In the genomic region with DNA sequence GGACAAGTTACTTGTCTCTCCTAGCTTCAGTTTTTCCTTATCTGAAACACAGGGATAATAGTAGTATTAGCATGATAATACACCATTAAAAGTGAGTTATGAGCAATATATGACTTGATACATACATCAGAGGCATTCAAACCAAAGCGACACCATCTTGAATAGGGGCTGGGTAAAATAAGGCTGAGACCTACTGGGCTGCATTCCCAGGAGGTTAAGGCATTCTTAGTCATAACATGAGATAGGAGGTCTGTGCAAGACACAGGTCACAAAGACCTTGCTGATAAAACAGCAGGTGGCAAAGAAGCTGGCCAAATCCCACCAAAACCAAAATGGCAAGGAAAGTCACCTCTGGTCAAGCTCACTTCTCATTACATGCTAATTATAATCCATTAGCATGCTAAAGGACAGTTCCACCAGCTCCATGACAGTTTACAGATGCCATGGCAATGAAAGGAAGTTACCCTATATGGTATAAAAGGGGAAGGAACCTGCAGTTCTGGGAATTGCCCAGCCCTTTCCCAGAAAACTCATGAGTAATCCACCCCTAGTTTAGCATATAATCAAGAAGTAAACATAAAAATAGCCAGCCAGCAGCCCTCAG, we compare ENCODE assay signal across 1 cellular context.
A peak's percentile ranks its signal among the peaks of the same experiment; 100 is the strongest.
TF ChIP-seq lines count a peak whose summit lies in the region.

No MANE protein-coding gene starts in this region.

TF ChIP-seq in K562, 482 proteins besides CTCF, POLR2A, EP300 and RAD21 (continued from another document and continues in another):
- TF ChIP-seq, protein P1, sequence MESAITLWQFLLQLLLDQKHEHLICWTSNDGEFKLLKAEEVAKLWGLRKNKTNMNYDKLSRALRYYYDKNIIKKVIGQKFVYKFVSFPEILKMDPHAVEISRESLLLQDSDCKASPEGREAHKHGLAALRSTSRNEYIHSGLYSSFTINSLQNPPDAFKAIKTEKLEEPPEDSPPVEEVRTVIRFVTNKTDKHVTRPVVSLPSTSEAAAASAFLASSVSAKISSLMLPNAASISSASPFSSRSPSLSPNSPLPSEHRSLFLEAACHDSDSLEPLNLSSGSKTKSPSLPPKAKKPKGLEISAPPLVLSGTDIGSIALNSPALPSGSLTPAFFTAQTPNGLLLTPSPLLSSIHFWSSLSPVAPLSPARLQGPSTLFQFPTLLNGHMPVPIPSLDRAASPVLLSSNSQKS (CRISPR knock-in tag; IDR thresholded peaks at IDR 0.05) = no peak
- TF ChIP-seq, protein P2, sequence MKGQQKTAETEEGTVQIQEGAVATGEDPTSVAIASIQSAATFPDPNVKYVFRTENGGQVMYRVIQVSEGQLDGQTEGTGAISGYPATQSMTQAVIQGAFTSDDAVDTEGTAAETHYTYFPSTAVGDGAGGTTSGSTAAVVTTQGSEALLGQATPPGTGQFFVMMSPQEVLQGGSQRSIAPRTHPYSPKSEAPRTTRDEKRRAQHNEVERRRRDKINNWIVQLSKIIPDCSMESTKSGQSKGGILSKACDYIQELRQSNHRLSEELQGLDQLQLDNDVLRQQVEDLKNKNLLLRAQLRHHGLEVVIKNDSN (CRISPR knock-in tag; IDR thresholded peaks at IDR 0.05) = no peak
- TF ChIP-seq, protein P3, sequence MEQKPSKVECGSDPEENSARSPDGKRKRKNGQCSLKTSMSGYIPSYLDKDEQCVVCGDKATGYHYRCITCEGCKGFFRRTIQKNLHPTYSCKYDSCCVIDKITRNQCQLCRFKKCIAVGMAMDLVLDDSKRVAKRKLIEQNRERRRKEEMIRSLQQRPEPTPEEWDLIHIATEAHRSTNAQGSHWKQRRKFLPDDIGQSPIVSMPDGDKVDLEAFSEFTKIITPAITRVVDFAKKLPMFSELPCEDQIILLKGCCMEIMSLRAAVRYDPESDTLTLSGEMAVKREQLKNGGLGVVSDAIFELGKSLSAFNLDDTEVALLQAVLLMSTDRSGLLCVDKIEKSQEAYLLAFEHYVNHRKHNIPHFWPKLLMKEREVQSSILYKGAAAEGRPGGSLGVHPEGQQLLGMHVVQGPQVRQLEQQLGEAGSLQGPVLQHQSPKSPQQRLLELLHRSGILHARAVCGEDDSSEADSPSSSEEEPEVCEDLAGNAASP (IDR thresholded peaks at IDR 0.05) = no peak
- TF ChIP-seq GTF2E2 (tag; IDR thresholded peaks at IDR 0.05) = peak; percentile 77
- peak; percentile 97 for TF ChIP-seq ZNF766 (CRISPR knock-in tag; conservative IDR thresholded peaks at IDR 0.05)
- no peak for TF ChIP-seq ZNF124 (CRISPR knock-in tag; IDR thresholded peaks at IDR 0.05)
- no peak for TF ChIP-seq HNRNPK (IDR thresholded peaks at IDR 0.05; ENCODE audit: low read depth, low read length, poor library complexity, severe bottlenecking)
- TF ChIP-seq NUFIP1 (IDR thresholded peaks at IDR 0.05; ENCODE audit: partially characterized antibody) = no peak
- TF ChIP-seq JUNB (CRISPR knock-in tag; conservative IDR thresholded peaks at IDR 0.05) = no peak
- TF ChIP-seq BCOR (IDR thresholded peaks at IDR 0.05) = no peak
- no peak for TF ChIP-seq ZNF764 (CRISPR knock-in tag; IDR thresholded peaks at IDR 0.05; ENCODE audit: low read depth)
- peak; percentile 53; the same call in 1 of the 2 replicates for TF ChIP-seq HEY1 (CRISPR knock-in tag; IDR thresholded peaks at IDR 0.05; ENCODE audit: borderline replicate concordance)
- no peak for TF ChIP-seq GABPB1 (CRISPR knock-in tag; IDR thresholded peaks at IDR 0.05)
- no peak for TF ChIP-seq SP2 (IDR thresholded peaks at IDR 0.05; ENCODE audit: extremely low read depth, low read depth, low read length, poor library complexity, severe bottlenecking)
- TF ChIP-seq, protein P4, sequence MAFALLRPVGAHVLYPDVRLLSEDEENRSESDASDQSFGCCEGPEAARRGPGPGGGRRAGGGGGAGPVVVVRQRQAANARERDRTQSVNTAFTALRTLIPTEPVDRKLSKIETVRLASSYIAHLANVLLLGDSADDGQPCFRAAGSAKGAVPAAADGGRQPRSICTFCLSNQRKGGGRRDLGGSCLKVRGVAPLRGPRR (CRISPR knock-in tag; IDR thresholded peaks at IDR 0.05) = no peak
- peak; percentile 84; the same call in 1 of the 2 replicates for TF ChIP-seq BCL6 (CRISPR knock-in tag; IDR thresholded peaks at IDR 0.05)
- TF ChIP-seq ZKSCAN8 (CRISPR knock-in tag; IDR thresholded peaks at IDR 0.05) = peak; percentile 91; the same call in 1 of the 2 replicates
- no peak for TF ChIP-seq CBX5 (IDR thresholded peaks at IDR 0.05; ENCODE audit: borderline replicate concordance, low read depth)
- no peak for TF ChIP-seq MTA2 (IDR thresholded peaks at IDR 0.05; ENCODE audit: low read depth)
- no peak for TF ChIP-seq MCM7 (IDR thresholded peaks at IDR 0.05)
- no peak for TF ChIP-seq NR1H2 (CRISPR knock-in tag; IDR thresholded peaks at IDR 0.05)
- TF ChIP-seq HMGN3 (IDR thresholded peaks at IDR 0.05; ENCODE audit: borderline replicate concordance, extremely low read depth, insufficient read length, low read depth, low read length) = no peak
- no peak for TF ChIP-seq ZNF212 (CRISPR knock-in tag; IDR thresholded peaks at IDR 0.05)
- TF ChIP-seq GABPA (tag; conservative IDR thresholded peaks at IDR 0.05; ENCODE audit: low read depth) = peak; percentile 58; the same call in 1 of the 2 replicates
- no peak for TF ChIP-seq ELF1 (tag; IDR thresholded peaks at IDR 0.05)
- TF ChIP-seq SUPT5H (IDR thresholded peaks at IDR 0.05) = no peak
- no peak for TF ChIP-seq TOE1 (IDR thresholded peaks at IDR 0.05; ENCODE audit: borderline replicate concordance)
- no peak for TF ChIP-seq TOE1 (CRISPR knock-in tag; IDR thresholded peaks at IDR 0.05; ENCODE audit: borderline replicate concordance, low read depth)
- TF ChIP-seq, protein P5, sequence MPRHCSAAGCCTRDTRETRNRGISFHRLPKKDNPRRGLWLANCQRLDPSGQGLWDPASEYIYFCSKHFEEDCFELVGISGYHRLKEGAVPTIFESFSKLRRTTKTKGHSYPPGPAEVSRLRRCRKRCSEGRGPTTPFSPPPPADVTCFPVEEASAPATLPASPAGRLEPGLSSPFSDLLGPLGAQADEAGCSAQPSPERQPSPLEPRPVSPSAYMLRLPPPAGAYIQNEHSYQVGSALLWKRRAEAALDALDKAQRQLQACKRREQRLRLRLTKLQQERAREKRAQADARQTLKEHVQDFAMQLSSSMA (CRISPR knock-in tag; IDR thresholded peaks at IDR 0.05) = no peak
- no peak for TF ChIP-seq ZNF133 (CRISPR knock-in tag; IDR thresholded peaks at IDR 0.05)
- no peak for TF ChIP-seq ZNF217 (CRISPR knock-in tag; IDR thresholded peaks at IDR 0.05)
- TF ChIP-seq BRF1 (IDR thresholded peaks at IDR 0.05; ENCODE audit: borderline replicate concordance, extremely low read depth, insufficient read length) = no peak
- peak; percentile 58; the same call in 1 of the 2 replicates for TF ChIP-seq ZFP1 (CRISPR knock-in tag; IDR thresholded peaks at IDR 0.05)
- no peak for TF ChIP-seq MED1 (CRISPR knock-in tag; IDR thresholded peaks at IDR 0.05; ENCODE audit: borderline replicate concordance)
- TF ChIP-seq SMARCE1 (IDR thresholded peaks at IDR 0.05) = no peak
- peak; percentile 85 for TF ChIP-seq ZNF41 (CRISPR knock-in tag; conservative IDR thresholded peaks at IDR 0.05)
- TF ChIP-seq HMG20B (CRISPR knock-in tag; IDR thresholded peaks at IDR 0.05) = no peak
- TF ChIP-seq MTA3 (IDR thresholded peaks at IDR 0.05; ENCODE audit: borderline replicate concordance) = no peak
- TF ChIP-seq, protein P6, sequence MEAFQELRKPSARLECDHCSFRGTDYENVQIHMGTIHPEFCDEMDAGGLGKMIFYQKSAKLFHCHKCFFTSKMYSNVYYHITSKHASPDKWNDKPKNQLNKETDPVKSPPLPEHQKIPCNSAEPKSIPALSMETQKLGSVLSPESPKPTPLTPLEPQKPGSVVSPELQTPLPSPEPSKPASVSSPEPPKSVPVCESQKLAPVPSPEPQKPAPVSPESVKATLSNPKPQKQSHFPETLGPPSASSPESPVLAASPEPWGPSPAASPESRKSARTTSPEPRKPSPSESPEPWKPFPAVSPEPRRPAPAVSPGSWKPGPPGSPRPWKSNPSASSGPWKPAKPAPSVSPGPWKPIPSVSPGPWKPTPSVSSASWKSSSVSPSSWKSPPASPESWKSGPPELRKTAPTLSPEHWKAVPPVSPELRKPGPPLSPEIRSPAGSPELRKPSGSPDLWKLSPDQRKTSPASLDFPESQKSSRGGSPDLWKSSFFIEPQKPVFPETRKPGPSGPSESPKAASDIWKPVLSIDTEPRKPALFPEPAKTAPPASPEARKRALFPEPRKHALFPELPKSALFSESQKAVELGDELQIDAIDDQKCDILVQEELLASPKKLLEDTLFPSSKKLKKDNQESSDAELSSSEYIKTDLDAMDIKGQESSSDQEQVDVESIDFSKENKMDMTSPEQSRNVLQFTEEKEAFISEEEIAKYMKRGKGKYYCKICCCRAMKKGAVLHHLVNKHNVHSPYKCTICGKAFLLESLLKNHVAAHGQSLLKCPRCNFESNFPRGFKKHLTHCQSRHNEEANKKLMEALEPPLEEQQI (IDR thresholded peaks at IDR 0.05) = no peak
- TF ChIP-seq, protein P7, sequence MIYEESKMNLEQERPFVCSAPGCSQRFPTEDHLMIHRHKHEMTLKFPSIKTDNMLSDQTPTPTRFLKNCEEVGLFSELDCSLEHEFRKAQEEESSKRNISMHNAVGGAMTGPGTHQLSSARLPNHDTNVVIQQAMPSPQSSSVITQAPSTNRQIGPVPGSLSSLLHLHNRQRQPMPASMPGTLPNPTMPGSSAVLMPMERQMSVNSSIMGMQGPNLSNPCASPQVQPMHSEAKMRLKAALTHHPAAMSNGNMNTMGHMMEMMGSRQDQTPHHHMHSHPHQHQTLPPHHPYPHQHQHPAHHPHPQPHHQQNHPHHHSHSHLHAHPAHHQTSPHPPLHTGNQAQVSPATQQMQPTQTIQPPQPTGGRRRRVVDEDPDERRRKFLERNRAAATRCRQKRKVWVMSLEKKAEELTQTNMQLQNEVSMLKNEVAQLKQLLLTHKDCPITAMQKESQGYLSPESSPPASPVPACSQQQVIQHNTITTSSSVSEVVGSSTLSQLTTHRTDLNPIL (CRISPR knock-in tag; IDR thresholded peaks at IDR 0.05) = peak; percentile 79
- no peak for TF ChIP-seq FOXP1 (CRISPR knock-in tag; IDR thresholded peaks at IDR 0.05)
- no peak for TF ChIP-seq FIP1L1 (IDR thresholded peaks at IDR 0.05; ENCODE audit: low read depth, low read length, poor library complexity, severe bottlenecking)
- TF ChIP-seq ZNF586 (CRISPR knock-in tag; conservative IDR thresholded peaks at IDR 0.05) = 0 out of 2 replicates have a peak, but pooled peaks have one; percentile 74
- no peak for TF ChIP-seq TAF15 (IDR thresholded peaks at IDR 0.05; ENCODE audit: low read depth, low read length)
- peak; percentile 92; the same call in 1 of the 2 replicates for TF ChIP-seq ZNF668 (CRISPR knock-in tag; IDR thresholded peaks at IDR 0.05)
- no peak for TF ChIP-seq U2AF2 (optimal IDR thresholded peaks at IDR 0.05; ENCODE audit: low read depth, low read length)
- TF ChIP-seq EWSR1 (IDR thresholded peaks at IDR 0.05; ENCODE audit: borderline replicate concordance, low read depth, partially characterized antibody) = no peak
- TF ChIP-seq ESRRA (IDR thresholded peaks at IDR 0.05; ENCODE audit: borderline replicate concordance, low read depth) = no peak
- peak; percentile 92 for TF ChIP-seq FOSL1 (tag; conservative IDR thresholded peaks at IDR 0.05)
- TF ChIP-seq ZNF174 (CRISPR knock-in tag; IDR thresholded peaks at IDR 0.05) = no peak
- TF ChIP-seq, protein P8, sequence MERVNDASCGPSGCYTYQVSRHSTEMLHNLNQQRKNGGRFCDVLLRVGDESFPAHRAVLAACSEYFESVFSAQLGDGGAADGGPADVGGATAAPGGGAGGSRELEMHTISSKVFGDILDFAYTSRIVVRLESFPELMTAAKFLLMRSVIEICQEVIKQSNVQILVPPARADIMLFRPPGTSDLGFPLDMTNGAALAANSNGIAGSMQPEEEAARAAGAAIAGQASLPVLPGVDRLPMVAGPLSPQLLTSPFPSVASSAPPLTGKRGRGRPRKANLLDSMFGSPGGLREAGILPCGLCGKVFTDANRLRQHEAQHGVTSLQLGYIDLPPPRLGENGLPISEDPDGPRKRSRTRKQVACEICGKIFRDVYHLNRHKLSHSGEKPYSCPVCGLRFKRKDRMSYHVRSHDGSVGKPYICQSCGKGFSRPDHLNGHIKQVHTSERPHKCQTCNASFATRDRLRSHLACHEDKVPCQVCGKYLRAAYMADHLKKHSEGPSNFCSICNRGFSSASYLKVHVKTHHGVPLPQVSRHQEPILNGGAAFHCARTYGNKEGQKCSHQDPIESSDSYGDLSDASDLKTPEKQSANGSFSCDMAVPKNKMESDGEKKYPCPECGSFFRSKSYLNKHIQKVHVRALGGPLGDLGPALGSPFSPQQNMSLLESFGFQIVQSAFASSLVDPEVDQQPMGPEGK (CRISPR knock-in tag; IDR thresholded peaks at IDR 0.05; ENCODE audit: borderline replicate concordance) = 0 out of 2 replicates have a peak, but pooled peaks have one; percentile 39
- no peak for TF ChIP-seq RFX5 (IDR thresholded peaks at IDR 0.05; ENCODE audit: low read depth, low read length)
- TF ChIP-seq NR2C2 (CRISPR knock-in tag; IDR thresholded peaks at IDR 0.05) = no peak
- TF ChIP-seq NR2C2 (tag; IDR thresholded peaks at IDR 0.05) = peak; percentile 86
- no peak for TF ChIP-seq NONO (IDR thresholded peaks at IDR 0.05; ENCODE audit: low read depth in 2 of 2, low read length in 1 of 2)
- TF ChIP-seq ZNF24 (IDR thresholded peaks at IDR 0.05) = no peak
- peak; percentile 91 to 99 for TF ChIP-seq SRF (CRISPR knock-in tag; IDR thresholded peaks at IDR 0.05)
- 0 out of 2 replicates have a peak, but pooled peaks have one; percentile 35 for TF ChIP-seq FOXJ2 (tag; IDR thresholded peaks at IDR 0.05)
- TF ChIP-seq, protein P9, sequence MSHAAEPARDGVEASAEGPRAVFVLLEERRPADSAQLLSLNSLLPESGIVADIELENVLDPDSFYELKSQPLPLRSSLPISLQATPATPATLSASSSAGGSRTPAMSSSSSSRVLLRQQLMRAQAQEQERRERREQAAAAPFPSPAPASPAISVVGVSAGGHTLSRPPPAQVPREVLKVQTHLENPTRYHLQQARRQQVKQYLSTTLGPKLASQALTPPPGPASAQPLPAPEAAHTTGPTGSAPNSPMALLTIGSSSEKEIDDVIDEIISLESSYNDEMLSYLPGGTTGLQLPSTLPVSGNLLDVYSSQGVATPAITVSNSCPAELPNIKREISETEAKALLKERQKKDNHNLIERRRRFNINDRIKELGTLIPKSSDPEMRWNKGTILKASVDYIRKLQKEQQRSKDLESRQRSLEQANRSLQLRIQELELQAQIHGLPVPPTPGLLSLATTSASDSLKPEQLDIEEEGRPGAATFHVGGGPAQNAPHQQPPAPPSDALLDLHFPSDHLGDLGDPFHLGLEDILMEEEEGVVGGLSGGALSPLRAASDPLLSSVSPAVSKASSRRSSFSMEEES (CRISPR knock-in tag; IDR thresholded peaks at IDR 0.05) = 0 out of 2 replicates have a peak, but pooled peaks have one; percentile 5
- TF ChIP-seq, protein P10, sequence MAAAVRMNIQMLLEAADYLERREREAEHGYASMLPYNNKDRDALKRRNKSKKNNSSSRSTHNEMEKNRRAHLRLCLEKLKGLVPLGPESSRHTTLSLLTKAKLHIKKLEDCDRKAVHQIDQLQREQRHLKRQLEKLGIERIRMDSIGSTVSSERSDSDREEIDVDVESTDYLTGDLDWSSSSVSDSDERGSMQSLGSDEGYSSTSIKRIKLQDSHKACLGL (CRISPR knock-in tag; IDR thresholded peaks at IDR 0.05; ENCODE audit: borderline replicate concordance, poor library complexity, severe bottlenecking) = no peak
